Comparison of ENCODE assay signal across 12 cellular contexts in genomic region chr2:101558740-101559508, GRCh38.
DNase-seq lines count a peak whose midpoint lies in the region; ATAC-seq, FAIRE-seq and TF ChIP-seq lines count a peak whose summit lies in the region.
"Had no signal": no experiment of that assay in that cellular context is flagged by ENCODE, and none has a peak within 500 bp of the region (broad histone marks: within the 10 kb centered on the region; RNA-seq: fewer than 3 reads in every experiment).

No MANE protein-coding gene starts in this region.

- CTCF ChIA-PET in PC-3 (lab: Charles Lee) = interaction anchor here (0.7 kb wide), 1 partner anchor 217 kb away, joined by 3 read pairs; no protein-coding TSS in a partner anchor
- CTCF ChIA-PET in HepG2 (lab: Yijun Ruan, JAX; ENCODE audit: low intra/inter-chr PET ratio, low total read pairs) = no interaction called here

- ATAC-seq in PC-3 (peak; percentile 46), HepG2 (no peak), GM21390 (IDR thresholded peaks at IDR 0.05; ENCODE audit: unreplicated experiment) (no peak), GM18502 (IDR thresholded peaks at IDR 0.05; ENCODE audit: poor library complexity, unreplicated experiment) (no peak), GM18498 (IDR thresholded peaks at IDR 0.05; ENCODE audit: unreplicated experiment) (no peak)

- H3K9me2 ChIP-seq in PC-3 (replicated peaks; ENCODE audit: low read length) = no peaks in the 10 kb centered on the region

- no peak for TF ChIP-seq POLR2A in HepG2 (IDR thresholded peaks at IDR 0.05; ENCODE audit: insufficient read depth in 1 of 2, low read depth in 2 of 2, low read length in 2 of 2)

- in situ Hi-C loops in HepG2 (cut with HindIII; ENCODE audit: extremely low pct_ligation_motif_present, low pct_unique_long_range_greater_than_20kb) = no loop called here

- H3K4me3 ChIP-seq in PC-3 (ENCODE audit: low read length) (no peak overlapping the region), dorsolateral prefrontal cortex (peak overlapping the region in 5 of 59 donors; percentile 12 to 31 (median 27)), HepG2 (replicated peaks in 1 of 3; ENCODE audit: insufficient read depth in 1 of 3, low read depth in 2 of 3, low read length in 3 of 3) (no peak overlapping the region)
- H3K4me3 ChIP-seq: skin epidermis had no signal

- no peak for TF ChIP-seq RAD21 in HepG2 (CRISPR knock-in tag; IDR thresholded peaks at IDR 0.05)

- H3K79me2 ChIP-seq in PC-3 (ENCODE audit: low read length) (no peaks in the 10 kb centered on the region), HepG2 (ENCODE audit: insufficient read depth, low read length) (no peaks in the 10 kb centered on the region)

- BruUV-seq in PC-3 (replicated peaks; lab: Mats Ljungman, UMichigan) (no TSS peak), HepG2 (replicated peaks; lab: Mats Ljungman, UMichigan) (no TSS peak)

- FAIRE-seq in HepG2 (lab: Jason Lieb, UNC) = peak; percentile 56

- H3K4me1 ChIP-seq in PC-3 (ENCODE audit: insufficient read depth, low read length) (peaks cover 17% of the 10 kb centered on the region), HepG2 (ENCODE audit: insufficient read depth, low read length) (peaks cover 90% of the 10 kb centered on the region)

- peak overlapping the region; percentile 5 for H3K27ac ChIP-seq in PC-3 (ENCODE audit: low read length)
- peak overlapping the region in 58 of 59 donors; percentile 13 to 92 (median 70) for H3K27ac ChIP-seq in dorsolateral prefrontal cortex
- no peak overlapping the region for H3K27ac ChIP-seq in HepG2 (ENCODE audit: extremely low read length, insufficient read depth, low read length)

- H3K27me3 ChIP-seq in PC-3 (ENCODE audit: low read length) (no peaks in the 10 kb centered on the region), dorsolateral prefrontal cortex (no peaks in the 10 kb centered on the region), HepG2 (ENCODE audit: control insufficient read depth in 1 of 2, insufficient read depth in 2 of 2, low read length in 2 of 2) (no peaks in the 10 kb centered on the region)

- 50% methylated on average over 9 of the region's 9 CpGs for WGBS in HepG2 (ENCODE audit: low lambda C conversion rate)

- TF ChIP-seq CTCF in PC-3 (conservative IDR thresholded peaks at IDR 0.05; ENCODE audit: low read depth, low read length) (no peak), dorsolateral prefrontal cortex (IDR thresholded peaks at IDR 0.05 in 54 of 56, conservative IDR thresholded peaks at IDR 0.05 in 2 of 56; ENCODE audit: low read depth in 1 of 56, partially characterized antibody in 56 of 56) (no peak), HepG2 (CRISPR knock-in tag; IDR thresholded peaks at IDR 0.05) (no peak)

- H3K4me2 ChIP-seq in PC-3 (ENCODE audit: low read length) (peak overlapping the region; percentile 36), HepG2 (ENCODE audit: low read depth, low read length) (peak overlapping the region; percentile 22)

- no peaks in the 10 kb centered on the region for H3F3A ChIP-seq in PC-3 (ENCODE audit: low read length, unreplicated experiment)

- no peaks in the 10 kb centered on the region for H4K20me1 ChIP-seq in PC-3 (ENCODE audit: low read length)
- no peaks in the 10 kb centered on the region for H4K20me1 ChIP-seq in HepG2 (ENCODE audit: insufficient read depth, low read length)

- H3K9me3 ChIP-seq in PC-3 (ENCODE audit: low read length) (no peaks in the 10 kb centered on the region), HepG2 (ENCODE audit: low read length) (no peaks in the 10 kb centered on the region)

- POLR2A ChIA-PET in PC-3 (lab: Charles Lee; ENCODE audit: unreplicated experiment) (no interaction called here), HepG2 (lab: Yijun Ruan, JAX) (interaction anchor here (1.2 kb wide), 1 partner anchor 8 kb away, joined by 5 read pairs; no protein-coding TSS in a partner anchor)

- intact Hi-C loops in PC-3 (cut with micrococcal nuclease) = no loop called here
- intact Hi-C loops in dorsolateral prefrontal cortex (cut with DNase I) = no loop called here
- intact Hi-C loops in HepG2 (cut with micrococcal nuclease; ENCODE audit: unreplicated experiment) = no loop called here

- H2AFZ ChIP-seq in PC-3 (ENCODE audit: low read length) (peak overlapping the region; percentile 16), HepG2 (ENCODE audit: low read length) (no peak overlapping the region)

- DNase-seq in PC-3 (peak; percentile 22), dorsolateral prefrontal cortex (no peak), HepG2 (ENCODE audit: low spot score) (peak; percentile 77), superior temporal gyrus (ENCODE audit: extremely low spot score) (peak; percentile 55), OCI-M1 (lab: John Stamatoyannopoulos, UW) (no peak)
- DNase-seq: kidney glomerular epithelial cell, MM.1S, T-helper 2 cell had no signal

- TF ChIP-seq EP300 in HepG2 (IDR thresholded peaks at IDR 0.05; ENCODE audit: low read depth in 2 of 2, low read length in 2 of 2) (no peak), HepG2 (CRISPR knock-in tag; IDR thresholded peaks at IDR 0.05; ENCODE audit: borderline replicate concordance) (no peak)

- H3K9ac ChIP-seq in PC-3 (ENCODE audit: low read length) (no peak overlapping the region), HepG2 (ENCODE audit: insufficient read depth, low read depth, low read length) (no peak overlapping the region)

- H3K36me3 ChIP-seq in PC-3 (ENCODE audit: low read depth, low read length) (no peaks in the 10 kb centered on the region), HepG2 (replicated peaks in 1 of 2; ENCODE audit: control insufficient read depth in 1 of 2, insufficient read depth in 2 of 2, low read length in 2 of 2) (no peaks in the 10 kb centered on the region)

TF ChIP-seq in HepG2, 621 proteins besides CTCF, POLR2A, EP300 and RAD21 (continues in another document):
- 0 out of 2 replicates have a peak, but pooled peaks have one; percentile 46 for TF ChIP-seq FOXK1 (CRISPR knock-in tag; IDR thresholded peaks at IDR 0.05; ENCODE audit: borderline replicate concordance, low read depth)
- 0 out of 2 replicates have a peak, but pooled peaks have one; percentile 13 for TF ChIP-seq HNF1A (IDR thresholded peaks at IDR 0.05; ENCODE audit: low read depth)
- no peak for TF ChIP-seq HNF1A (CRISPR knock-in tag; IDR thresholded peaks at IDR 0.05; ENCODE audit: borderline replicate concordance)
- TF ChIP-seq JUND (CRISPR knock-in tag; IDR thresholded peaks at IDR 0.05) = no peak
- TF ChIP-seq SOX13 (IDR thresholded peaks at IDR 0.05) = no peak
- peak in 1 of 2 experiments; percentile 68; a peak in 2 of 4 replicates for TF ChIP-seq SOX13 (CRISPR knock-in tag; conservative IDR thresholded peaks at IDR 0.05 in 1 of 2, IDR thresholded peaks at IDR 0.05 in 1 of 2)
- no peak for TF ChIP-seq SOX6 (IDR thresholded peaks at IDR 0.05)
- TF ChIP-seq SOX6 (CRISPR knock-in tag; IDR thresholded peaks at IDR 0.05) = 0 out of 2 replicates have a peak, but pooled peaks have one; percentile 38
- TF ChIP-seq HMG20A (CRISPR knock-in tag; IDR thresholded peaks at IDR 0.05; ENCODE audit: borderline replicate concordance) = 0 out of 2 replicates have a peak, but pooled peaks have one; percentile 23
- TF ChIP-seq, protein P1, sequence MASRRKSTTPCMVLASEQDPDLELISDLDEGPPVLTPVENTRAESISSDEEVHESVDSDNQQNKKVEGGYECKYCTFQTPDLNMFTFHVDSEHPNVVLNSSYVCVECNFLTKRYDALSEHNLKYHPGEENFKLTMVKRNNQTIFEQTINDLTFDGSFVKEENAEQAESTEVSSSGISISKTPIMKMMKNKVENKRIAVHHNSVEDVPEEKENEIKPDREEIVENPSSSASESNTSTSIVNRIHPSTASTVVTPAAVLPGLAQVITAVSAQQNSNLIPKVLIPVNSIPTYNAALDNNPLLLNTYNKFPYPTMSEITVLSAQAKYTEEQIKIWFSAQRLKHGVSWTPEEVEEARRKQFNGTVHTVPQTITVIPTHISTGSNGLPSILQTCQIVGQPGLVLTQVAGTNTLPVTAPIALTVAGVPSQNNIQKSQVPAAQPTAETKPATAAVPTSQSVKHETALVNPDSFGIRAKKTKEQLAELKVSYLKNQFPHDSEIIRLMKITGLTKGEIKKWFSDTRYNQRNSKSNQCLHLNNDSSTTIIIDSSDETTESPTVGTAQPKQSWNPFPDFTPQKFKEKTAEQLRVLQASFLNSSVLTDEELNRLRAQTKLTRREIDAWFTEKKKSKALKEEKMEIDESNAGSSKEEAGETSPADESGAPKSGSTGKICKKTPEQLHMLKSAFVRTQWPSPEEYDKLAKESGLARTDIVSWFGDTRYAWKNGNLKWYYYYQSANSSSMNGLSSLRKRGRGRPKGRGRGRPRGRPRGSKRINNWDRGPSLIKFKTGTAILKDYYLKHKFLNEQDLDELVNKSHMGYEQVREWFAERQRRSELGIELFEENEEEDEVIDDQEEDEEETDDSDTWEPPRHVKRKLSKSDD (CRISPR knock-in tag; IDR thresholded peaks at IDR 0.05; ENCODE audit: low read depth) = no peak
- TF ChIP-seq MIER3 (CRISPR knock-in tag; IDR thresholded peaks at IDR 0.05; ENCODE audit: borderline replicate concordance) = peak; percentile 18; the same call in 1 of the 2 replicates
- no peak for TF ChIP-seq ZKSCAN1 (IDR thresholded peaks at IDR 0.05; ENCODE audit: low read length)

Comparison
In these comparisons a context has a peak if more than half of its experiments do, and no peak if none do; other contexts are left out.
1. DNase-seq: peak in PC-3 (single experiment), HepG2 (single experiment) and superior temporal gyrus (single experiment); none in dorsolateral prefrontal cortex (0 of 10) and OCI-M1 (single experiment).